9 cellular contexts compared by ENCODE assay signal in the genomic region with DNA sequence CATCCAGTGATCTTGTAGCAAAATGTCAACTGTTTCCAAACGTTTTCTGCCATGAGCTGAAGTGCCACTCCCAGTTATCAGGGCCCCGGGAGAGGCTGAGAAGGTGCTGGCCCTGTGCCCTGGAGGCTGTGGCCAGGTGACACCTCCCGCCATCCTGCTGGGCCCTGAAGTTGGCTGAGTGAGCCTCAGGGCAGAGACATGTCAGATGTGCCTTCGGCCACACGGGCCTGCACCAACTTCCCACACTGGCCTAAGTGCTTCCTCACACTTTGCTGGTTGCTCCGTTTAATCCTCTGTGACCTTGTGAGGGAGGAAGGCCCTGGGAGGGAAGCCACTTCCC. TPM values are rescaled to one million over a fixed set of nuclear protein-coding genes. Genes with fewer than 3 reads are reported as not detected.
A peak's percentile ranks its signal among the peaks of the same experiment; 100 is the strongest.
DNase-seq lines count a peak whose midpoint lies in the region; TF ChIP-seq lines count a peak whose summit lies in the region.
"Had no signal": no experiment of that assay in that cellular context is flagged by ENCODE, and none has a peak within 500 bp of the region (broad histone marks: within the 10 kb centered on the region; RNA-seq: fewer than 3 reads in every experiment).

No MANE protein-coding gene starts in this region.

- DNase-seq in NB4 (ENCODE audit: low read depth) (peak; percentile 45), mammary epithelial cell (no peak), nephron progenitor cell (no peak), NCI-H128 (lab: John Stamatoyannopoulos, UW; ENCODE audit: unreplicated experiment) (no peak), NCI-H446 treated with DMSO at 0.1 percent for 48 hours (lab: John Stamatoyannopoulos, UW) (no peak), NCI-H2227 treated with DMSO at 0.1 percent for 48 hours (lab: John Stamatoyannopoulos, UW) (no peak), ecto neural progenitor cell (ENCODE audit: low spot score) (no peak)
- DNase-seq: amniotic stem cell had no signal

- TF ChIP-seq CTCF in DOHH2 (IDR thresholded peaks at IDR 0.05; ENCODE audit: low read depth, low read length, poor library complexity, severe bottlenecking) (no peak), NB4 (IDR thresholded peaks at IDR 0.05; ENCODE audit: low read depth, low read length) (no peak), mammary epithelial cell (conservative IDR thresholded peaks at IDR 0.05 in 1 of 2, IDR thresholded peaks at IDR 0.05 in 1 of 2; ENCODE audit: extremely low read depth in 1 of 2, insufficient read depth in 1 of 2, low read depth in 1 of 2, low read length in 2 of 2) (no peak), nephron progenitor cell (IDR thresholded peaks at IDR 0.05) (no peak)

- CTCF ChIA-PET in mammary epithelial cell (lab: Charles Lee; ENCODE audit: low non-redundant PET) = no interaction called here

- H3K4me1 Mint-ChIP-seq in nephron progenitor cell = peaks cover 46% of the 10 kb centered on the region

- H3K36me3 Mint-ChIP-seq in nephron progenitor cell (ENCODE audit: low read depth) = peaks cover 34% of the 10 kb centered on the region

- H3K9me3 ChIP-seq in DOHH2 (ENCODE audit: control insufficient read depth, insufficient read depth, low read length) = no peaks in the 10 kb centered on the region
- H3K9me3 ChIP-seq in mammary epithelial cell (replicated peaks; ENCODE audit: insufficient read depth, low read length) = no peaks in the 10 kb centered on the region

- H3K4me3 ChIP-seq in DOHH2 (ENCODE audit: low read length) = peak overlapping the region; percentile 99
- H3K4me3 ChIP-seq in NB4 (ENCODE audit: low read depth, low read length) = peak overlapping the region; percentile 60
- H3K4me3 ChIP-seq in mammary epithelial cell (replicated peaks in 1 of 3; ENCODE audit: insufficient read depth in 1 of 3, low read depth in 2 of 3, low read length in 3 of 3) = peak overlapping the region in 2 of 3 experiments; percentile 25 to 62

- intact Hi-C loops in mammary epithelial cell (cut with micrococcal nuclease) = no loop called here

- peaks cover 39% of the 10 kb centered on the region for H3F3A ChIP-seq in DOHH2 (ENCODE audit: control insufficient read depth, insufficient read depth)

- H3K27ac ChIP-seq in DOHH2 (ENCODE audit: low read depth, low read length) = peak overlapping the region; percentile 88
- H3K27ac ChIP-seq in mammary epithelial cell (ENCODE audit: insufficient read depth, low read depth, low read length) = no peak overlapping the region

- in situ Hi-C loops in mammary epithelial cell (cut with MboI; ENCODE audit: low sequenced_read_pairs in 2 of 2) = no loop called here

- peak overlapping the region; percentile 81 for H3K27ac Mint-ChIP-seq in nephron progenitor cell

- no peaks in the 10 kb centered on the region for H3K9me2 ChIP-seq in DOHH2 (replicated peaks; ENCODE audit: control insufficient read depth, low read length)

- no peaks in the 10 kb centered on the region for H3K27me3 Mint-ChIP-seq in nephron progenitor cell (ENCODE audit: low read depth, poor library complexity)

- BruUV-seq in mammary epithelial cell (replicated peaks; lab: Mats Ljungman, UMichigan) = no TSS peak

- peaks cover 25% of the 10 kb centered on the region for H3K36me3 ChIP-seq in DOHH2 (ENCODE audit: control insufficient read depth, low read length)
- no peaks in the 10 kb centered on the region for H3K36me3 ChIP-seq in mammary epithelial cell (ENCODE audit: insufficient read depth, low read length)

- no peaks in the 10 kb centered on the region for H3K9me3 Mint-ChIP-seq in nephron progenitor cell

- peaks cover 24% of the 10 kb centered on the region for H3K79me2 ChIP-seq in DOHH2 (ENCODE audit: control insufficient read depth, low read length)
- H3K79me2 ChIP-seq in mammary epithelial cell (ENCODE audit: insufficient read depth, low read length) = peaks cover 4% of the 10 kb centered on the region

- H4K20me1 ChIP-seq in DOHH2 (ENCODE audit: control insufficient read depth, insufficient read depth, low read depth, low read length) = no peaks in the 10 kb centered on the region
- H4K20me1 ChIP-seq in mammary epithelial cell (ENCODE audit: insufficient read depth, low read length) = no peaks in the 10 kb centered on the region

- no peak for TF ChIP-seq POLR2A in NB4 (IDR thresholded peaks at IDR 0.05; ENCODE audit: extremely low read depth, insufficient read length)

- H2AFZ ChIP-seq in mammary epithelial cell (ENCODE audit: low read depth, low read length) = peak overlapping the region; percentile 81

- H3K9ac ChIP-seq in mammary epithelial cell (ENCODE audit: insufficient read depth, low read length) = no peak overlapping the region

- H3K4me2 ChIP-seq in DOHH2 (ENCODE audit: low read length) (peak overlapping the region; percentile 100), mammary epithelial cell (ENCODE audit: insufficient read depth, low read depth, low read length) (peak overlapping the region; percentile 62)

- WGBS in mammary epithelial cell (ENCODE audit: low coverage, missing lambda C conversion rate) = 65% methylated on average over 6 of the region's 6 CpGs

- peaks cover 70% of the 10 kb centered on the region for H3K4me1 ChIP-seq in DOHH2 (ENCODE audit: control insufficient read depth, low read length)
- H3K4me1 ChIP-seq in mammary epithelial cell (ENCODE audit: insufficient read depth, low read length) = peaks cover 5% of the 10 kb centered on the region

- no peak overlapping the region for H3K4me3 Mint-ChIP-seq in nephron progenitor cell

- H3K27me3 ChIP-seq in DOHH2 (ENCODE audit: control insufficient read depth, low read length) = no peaks in the 10 kb centered on the region
- no peaks in the 10 kb centered on the region for H3K27me3 ChIP-seq in mammary epithelial cell (ENCODE audit: insufficient read depth, low read length)

- dilution Hi-C loops in mammary epithelial cell (cut with HindIII; ENCODE audit: low sequenced_read_pairs) = no loop called here

RNA-seq across cellular contexts. Expression of a gene that starts 4.8 kb away (rescaled TPM):
- total RNA-seq in mammary epithelial cell = 1 to 10 TPM; 1.2 TPM
- 1.1 TPM for polyA plus RNA-seq in mammary epithelial cell
- 1.2 TPM for polyA minus RNA-seq in mammary epithelial cell

RNA-seq across cellular contexts. Expression of a gene that starts 42.0 kb away (rescaled TPM):
- 10 to 100 TPM; 11.3 to 21.6 TPM for total RNA-seq in mammary epithelial cell
- 6.4 TPM for polyA plus RNA-seq in mammary epithelial cell
- polyA minus RNA-seq in mammary epithelial cell = 2.6 TPM

Comparison
In these comparisons a context has a peak if more than half of its experiments do, and no peak if none do; other contexts are left out.
1. H3K4me3 ChIP-seq: peak in every context shown above with its lines; median percentile 99 in DOHH2; 60 in NB4; 44 in mammary epithelial cell.